In genomic region chr7:121027761-121028681, GRCh38 we compare ENCODE assay signal across 1 cellular context.
TF ChIP-seq lines count a peak whose summit lies in the region.

No MANE protein-coding gene starts in this region.

TF ChIP-seq in H1, 55 proteins besides CTCF, POLR2A, EP300 and RAD21:
- TF ChIP-seq KDM5A (IDR thresholded peaks at IDR 0.05; ENCODE audit: low read length) (no peak), SP4 (IDR thresholded peaks at IDR 0.05; ENCODE audit: low read length) (no peak), KDM1A (IDR thresholded peaks at IDR 0.05; ENCODE audit: borderline replicate concordance, low read length) (no peak), RBBP5 (IDR thresholded peaks at IDR 0.05; ENCODE audit: borderline replicate concordance, low read depth, low read length) (no peak), CBX8 (IDR thresholded peaks at IDR 0.05; ENCODE audit: borderline replicate concordance, low read depth, low read length) (no peak), CTBP2 (IDR thresholded peaks at IDR 0.05; ENCODE audit: borderline replicate concordance, insufficient read depth, insufficient read length, low read length) (no peak), EZH2 (IDR thresholded peaks at IDR 0.05; ENCODE audit: low read depth, low read length, severe bottlenecking) (no peak), TEAD4 (IDR thresholded peaks at IDR 0.05; ENCODE audit: low read depth, low read length) (0 out of 2 replicates have a peak, but pooled peaks have one; percentile 24), NRF1 (IDR thresholded peaks at IDR 0.05; ENCODE audit: low read depth, low read length) (no peak)
